In the genomic region with DNA sequence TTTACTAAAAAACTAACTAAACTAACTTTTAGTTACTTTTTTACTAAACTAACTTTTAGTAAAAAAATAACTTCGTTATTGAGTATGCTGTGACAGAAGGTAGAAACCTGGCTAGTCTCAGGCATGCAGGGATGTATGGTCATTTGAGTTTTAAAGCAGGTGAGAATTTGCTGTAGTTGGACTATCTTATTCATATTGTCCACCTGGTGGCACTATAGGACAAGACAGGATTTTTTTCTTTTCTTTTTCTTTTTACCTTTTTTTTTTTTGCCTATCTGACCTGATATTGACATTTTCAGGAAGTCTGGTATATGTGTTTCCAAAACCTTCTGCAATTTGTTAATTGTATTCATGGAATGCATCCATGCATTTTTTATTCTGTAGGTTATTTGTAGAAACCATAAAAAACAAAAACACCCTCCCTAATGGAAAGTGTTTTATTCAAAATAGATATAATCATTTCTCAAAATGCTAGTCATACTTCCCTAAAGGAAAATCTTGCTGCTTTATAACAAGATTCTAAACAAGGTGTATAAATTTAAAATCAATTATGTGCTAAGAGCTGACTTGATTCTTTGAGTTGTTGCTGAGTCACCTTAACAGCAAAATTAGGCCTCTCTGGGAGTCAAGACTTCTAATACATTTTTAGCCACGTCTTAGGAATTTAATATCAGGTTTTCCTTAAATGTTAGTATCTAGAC, we compare ENCODE assay signal across 8 cellular contexts.
DNase-seq lines count a peak whose midpoint lies in the region; ATAC-seq and FAIRE-seq lines count a peak whose summit lies in the region.

No MANE protein-coding gene starts in this region.

- no peak for FAIRE-seq in HTR-8/SVneo (lab: Jason Lieb, UNC)

- H3K4me3 Mint-ChIP-seq in naive thymus-derived CD8-positive, alpha-beta T cell: no peak overlapping the region
- no peak overlapping the region for H3K4me3 Mint-ChIP-seq in activated naive CD4-positive, alpha-beta T cell treated with anti-CD3 and anti-CD28 coated beads, Interleukin-2, amount 10 ng/mL, durations not matched to agents 7 days and 5 days

- ATAC-seq in GM18519 (IDR thresholded peaks at IDR 0.05; ENCODE audit: low FRiP score, unreplicated experiment) (peak; percentile 60), GM21381 (IDR thresholded peaks at IDR 0.05; ENCODE audit: unreplicated experiment) (no peak), HG03097 (IDR thresholded peaks at IDR 0.05; ENCODE audit: low FRiP score, unreplicated experiment) (no peak)
- no peak for ATAC-seq in naive thymus-derived CD8-positive, alpha-beta T cell

- POLR2A ChIA-PET in naive thymus-derived CD8-positive, alpha-beta T cell (lab: Charles Lee): no interaction called here

- CTCF ChIA-PET in activated naive CD4-positive, alpha-beta T cell treated with anti-CD3 and anti-CD28 coated beads, Interleukin-2, amount 10 ng/mL, durations not matched to agents 7 days and 5 days (lab: Charles Lee): interaction anchor here (0.6 kb wide), 1 partner anchor 40 kb away, joined by 3 read pairs; no protein-coding TSS in a partner anchor

- H3K9me3 Mint-ChIP-seq in naive thymus-derived CD8-positive, alpha-beta T cell: no peaks in the 10 kb centered on the region
- no peaks in the 10 kb centered on the region for H3K9me3 Mint-ChIP-seq in activated naive CD4-positive, alpha-beta T cell treated with anti-CD3 and anti-CD28 coated beads, Interleukin-2, amount 10 ng/mL, durations not matched to agents 7 days and 5 days

- H3K27me3 Mint-ChIP-seq in naive thymus-derived CD8-positive, alpha-beta T cell: no peaks in the 10 kb centered on the region
- H3K27me3 Mint-ChIP-seq in activated naive CD4-positive, alpha-beta T cell treated with anti-CD3 and anti-CD28 coated beads, Interleukin-2, amount 10 ng/mL, durations not matched to agents 7 days and 5 days: no peaks in the 10 kb centered on the region

- no peaks in the 10 kb centered on the region for H3K4me1 Mint-ChIP-seq in naive thymus-derived CD8-positive, alpha-beta T cell
- H3K4me1 Mint-ChIP-seq in activated naive CD4-positive, alpha-beta T cell treated with anti-CD3 and anti-CD28 coated beads, Interleukin-2, amount 10 ng/mL, durations not matched to agents 7 days and 5 days: no peaks in the 10 kb centered on the region

- no peaks in the 10 kb centered on the region for H3K36me3 Mint-ChIP-seq in naive thymus-derived CD8-positive, alpha-beta T cell
- H3K36me3 Mint-ChIP-seq in activated naive CD4-positive, alpha-beta T cell treated with anti-CD3 and anti-CD28 coated beads, Interleukin-2, amount 10 ng/mL, durations not matched to agents 7 days and 5 days: no peaks in the 10 kb centered on the region

- DNase-seq in HTR-8/SVneo (ENCODE audit: insufficient read length, low spot score) (peak; percentile 2), RPMI8226 (peak; percentile 17), iPS DF 19.7 (ENCODE audit: low read depth, low spot score) (peak; percentile 5)
- DNase-seq in naive thymus-derived CD8-positive, alpha-beta T cell: no peak
- no peak for DNase-seq in activated naive CD4-positive, alpha-beta T cell treated with anti-CD3 and anti-CD28 coated beads, Interleukin-2, amount 10 ng/mL, durations not matched to agents 7 days and 5 days

- H3K27ac Mint-ChIP-seq in naive thymus-derived CD8-positive, alpha-beta T cell: no peak overlapping the region
- H3K27ac Mint-ChIP-seq in activated naive CD4-positive, alpha-beta T cell treated with anti-CD3 and anti-CD28 coated beads, Interleukin-2, amount 10 ng/mL, durations not matched to agents 7 days and 5 days: no peak overlapping the region

Comparison
In these comparisons a context has a peak if more than half of its experiments do, and no peak if none do; other contexts are left out.
1. DNase-seq: peak in HTR-8/SVneo (single experiment), RPMI8226 (single experiment) and iPS DF 19.7 (single experiment); none in naive thymus-derived CD8-positive, alpha-beta T cell (0 of 10) and activated naive CD4-positive, alpha-beta T cell treated with anti-CD3 and anti-CD28 coated beads, Interleukin-2, amount 10 ng/mL, durations not matched to agents 7 days and 5 days (single experiment).